8 cellular contexts compared by ENCODE assay signal in the genomic region with DNA sequence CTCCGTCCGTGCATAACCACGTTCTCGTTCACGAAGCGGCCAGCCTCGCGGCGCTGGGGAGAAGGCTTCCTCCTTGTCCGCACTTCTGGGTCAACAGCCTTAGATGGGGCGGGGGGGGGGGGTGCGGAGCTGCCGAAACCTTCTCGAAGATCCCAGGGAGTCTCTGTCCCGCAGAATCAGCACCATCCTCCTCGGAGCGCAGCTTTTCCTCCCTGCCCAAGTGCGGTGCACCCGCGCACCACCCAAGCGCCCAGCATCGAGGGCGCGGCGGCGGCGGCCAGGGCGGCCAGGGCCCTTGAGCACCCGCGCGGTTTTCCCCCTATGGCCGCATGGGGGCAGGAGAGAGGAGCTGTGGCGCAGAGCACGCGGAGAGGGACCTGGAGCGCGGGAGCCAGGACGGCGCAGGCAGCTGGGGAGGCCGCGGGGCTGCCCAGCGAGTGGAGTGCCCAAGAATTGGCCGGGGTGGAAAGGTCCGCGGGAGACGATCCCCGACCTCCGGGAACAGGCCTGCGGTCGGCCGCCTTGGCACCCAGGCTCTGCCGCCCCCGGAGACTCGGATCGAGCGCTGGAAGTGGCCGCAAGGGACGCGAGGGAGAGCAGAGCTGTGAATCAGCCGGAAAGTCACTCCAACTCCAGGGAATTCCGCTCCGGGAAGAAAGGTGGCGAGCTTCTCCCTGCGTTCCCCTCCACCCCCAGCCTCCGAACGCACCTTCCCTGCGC. TPM values are rescaled to one million over a fixed set of nuclear protein-coding genes. Genes with fewer than 3 reads are reported as not detected.
DNase-seq lines count a peak whose midpoint lies in the region; ATAC-seq and TF ChIP-seq lines count a peak whose summit lies in the region.

No MANE protein-coding gene starts in this region.

- H3K27ac ChIP-seq in Panc1 (ENCODE audit: low read length) (peak overlapping the region; percentile 84), foreskin keratinocyte (no peak overlapping the region), subcutaneous abdominal adipose tissue (ENCODE audit: low read depth, low read length) (no peak overlapping the region)

- peak overlapping the region; percentile 47 to 67 for H3K4me3 ChIP-seq in Panc1 (ENCODE audit: low read depth in 2 of 2, low read length in 2 of 2)
- H3K4me3 ChIP-seq in neuron (ENCODE audit: low read length), result peak overlapping the region; percentile 20
- peak overlapping the region; percentile 49 to 59 (median 58) for H3K4me3 ChIP-seq in subcutaneous abdominal adipose tissue (ENCODE audit: low read depth in 1 of 5, low read length in 5 of 5)

- H3K27me3 ChIP-seq in Panc1 (ENCODE audit: control insufficient read depth, insufficient read depth, low read length) (no peaks in the 10 kb centered on the region), foreskin keratinocyte (peaks cover 16% of the 10 kb centered on the region), neuron (ENCODE audit: insufficient read depth, low read length) (peaks cover 48% of the 10 kb centered on the region), subcutaneous abdominal adipose tissue (ENCODE audit: control insufficient read depth in 5 of 5, insufficient read depth in 4 of 5, low read length in 5 of 5) (peaks cover 23 to 53% (median 35%) of the 10 kb centered on the region in 5 donors)

- intact Hi-C loops in Right ventricle myocardium inferior (cut with DNase I) (loop anchor here (2.0 kb wide), 1 partner anchor 235 kb away; no protein-coding TSS in a partner anchor), cardiac septum (cut with DNase I) (loop anchor here (5.0 kb wide), 1 partner anchor 236 kb away; no protein-coding TSS in a partner anchor), Panc1 (cut with micrococcal nuclease; ENCODE audit: unreplicated experiment) (loop anchor here (1.0 to 10.0 kb wide), 4 partner anchors 149 to 291 kb away; no protein-coding TSS in a partner anchor)

- H3K4me1 ChIP-seq in Panc1 (ENCODE audit: control insufficient read depth, insufficient read depth, low read length) (peaks cover 10% of the 10 kb centered on the region), foreskin keratinocyte (no peaks in the 10 kb centered on the region), neuron (ENCODE audit: insufficient read depth, low read length) (no peaks in the 10 kb centered on the region), subcutaneous abdominal adipose tissue (ENCODE audit: control insufficient read depth in 5 of 5, insufficient read depth in 5 of 5, low read length in 5 of 5) (peaks cover 0 to 14% (median 12%) of the 10 kb centered on the region in 5 donors)

- peak; percentile 97 for TF ChIP-seq CTCF in Panc1 (IDR thresholded peaks at IDR 0.05)
- peak; percentile 88 for TF ChIP-seq CTCF in foreskin keratinocyte (conservative IDR thresholded peaks at IDR 0.05)

- H3K9me3 ChIP-seq in Panc1 (ENCODE audit: control insufficient read depth, insufficient read depth, low read depth, low read length) (no peaks in the 10 kb centered on the region), neuron (ENCODE audit: low read length) (peaks cover 2% of the 10 kb centered on the region), subcutaneous abdominal adipose tissue (ENCODE audit: control insufficient read depth in 5 of 5, low read length in 5 of 5) (peaks cover 0 to 2% (median 0%) of the 10 kb centered on the region in 5 donors)

- CTCF ChIA-PET in Panc1 (lab: Charles Lee), result interaction anchor here (0.7 to 2.2 kb wide), 24 partner anchors 9 to 534 kb away, joined by 3 to 31 read pairs (median 4); a partner anchor contains a TSS

- H2AFZ ChIP-seq in neuron (ENCODE audit: low read depth, low read length), result peak overlapping the region; percentile 66

- ATAC-seq in Right ventricle myocardium inferior, result peak; percentile 96
- peak; percentile 89 for ATAC-seq in HG03520 (IDR thresholded peaks at IDR 0.05; ENCODE audit: unreplicated experiment)
- peak; percentile 98 for ATAC-seq in Panc1
- ATAC-seq in foreskin keratinocyte, result peak; percentile 94

- no peaks in the 10 kb centered on the region for H3K36me3 ChIP-seq in Panc1 (ENCODE audit: control insufficient read depth, insufficient read depth, low read length)
- no peaks in the 10 kb centered on the region for H3K36me3 ChIP-seq in neuron (ENCODE audit: insufficient read depth, low read length)
- no peaks in the 10 kb centered on the region for H3K36me3 ChIP-seq in subcutaneous abdominal adipose tissue (ENCODE audit: control insufficient read depth in 5 of 5, insufficient read depth in 5 of 5, low read length in 5 of 5)

- POLR2A ChIA-PET in Panc1 (lab: Charles Lee), result interaction anchor here (0.5 to 1.1 kb wide), 7 partner anchors 24 to 225 kb away, joined by 3 to 15 read pairs (median 3); no protein-coding TSS in a partner anchor

- no TSS peak for BruUV-seq in Panc1 (replicated peaks; lab: Mats Ljungman, UMichigan)

- DNase-seq in Right ventricle myocardium inferior (ENCODE audit: missing footprints) (peak; percentile 80), cardiac septum (ENCODE audit: low spot score) (no peak), Panc1 (ENCODE audit: low read depth, low spot score) (peak; percentile 61), activated gamma-delta T cell (lab: John Stamatoyannopoulos, UW) (peak; percentile 20), foreskin keratinocyte (peak; percentile 65 to 82)

- H3K9ac ChIP-seq in subcutaneous abdominal adipose tissue (ENCODE audit: low read length in 5 of 5), result no peak overlapping the region

- in situ Hi-C loops in Panc1 (cut with HindIII; ENCODE audit: low pct_unique_long_range_greater_than_20kb, low sequenced_read_pairs), result no loop called here

RNA-seq across cellular contexts. Expression of a gene that starts 43.1 kb away (rescaled TPM):
- total RNA-seq in Right ventricle myocardium inferior (not detected), cardiac septum (not detected), Panc1 (2021; ENCODE audit: unreplicated experiment) (not detected), foreskin keratinocyte (not detected in 2 replicates)
- polyA plus RNA-seq in Panc1 (2012; ENCODE audit: insufficient read length), result not detected
- polyA plus RNA-seq in foreskin keratinocyte, result not detected in 2 replicates
